14 cellular contexts compared by ENCODE assay signal in genomic region chr7:111750168-111750715, GRCh38.
"Had no signal": no experiment of that assay in that cellular context is flagged by ENCODE, and none has a peak within 500 bp of the region (broad histone marks: within the 10 kb centered on the region; RNA-seq: fewer than 3 reads in every experiment).

No MANE protein-coding gene starts in this region.

- H3K27me3 ChIP-seq: heart right ventricle, right atrium auricular region, tibial nerve had no signal

- DNase-seq: activated CD4-positive, alpha-beta T cell treated with anti-CD3 and anti-CD28 coated beads for 48 hours; activated CD4-positive, CD25-positive, alpha-beta regulatory T cell; activated CD8-positive, alpha-beta T cell treated with anti-CD3 and anti-CD28 coated beads for 36 hours; activated naive CD4-positive, alpha-beta T cell; activated naive CD8-positive, alpha-beta T cell treated with anti-CD3 and anti-CD28 coated beads for 36 hours; activated T-cell treated with anti-CD3 and anti-CD28 coated beads, Interleukin-2, amount 50 U/mL, for 1 hour; caudate nucleus; heart right ventricle; stimulated activated CD4-positive, alpha-beta T cell treated with anti-CD3 and anti-CD28 coated beads, Interleukin-2, amount 100 ng/mL, for 48 hours; T-cell; T-helper 9 cell had no signal

- H3K27ac ChIP-seq: heart right ventricle, right atrium auricular region, tibial nerve had no signal

- H3K4me3 ChIP-seq: heart right ventricle, lung, right atrium auricular region, tibial nerve had no signal

- H3K4me1 ChIP-seq: heart right ventricle, right atrium auricular region had no signal

- H3K9me3 ChIP-seq: right atrium auricular region, tibial nerve had no signal
